In the genomic region with DNA sequence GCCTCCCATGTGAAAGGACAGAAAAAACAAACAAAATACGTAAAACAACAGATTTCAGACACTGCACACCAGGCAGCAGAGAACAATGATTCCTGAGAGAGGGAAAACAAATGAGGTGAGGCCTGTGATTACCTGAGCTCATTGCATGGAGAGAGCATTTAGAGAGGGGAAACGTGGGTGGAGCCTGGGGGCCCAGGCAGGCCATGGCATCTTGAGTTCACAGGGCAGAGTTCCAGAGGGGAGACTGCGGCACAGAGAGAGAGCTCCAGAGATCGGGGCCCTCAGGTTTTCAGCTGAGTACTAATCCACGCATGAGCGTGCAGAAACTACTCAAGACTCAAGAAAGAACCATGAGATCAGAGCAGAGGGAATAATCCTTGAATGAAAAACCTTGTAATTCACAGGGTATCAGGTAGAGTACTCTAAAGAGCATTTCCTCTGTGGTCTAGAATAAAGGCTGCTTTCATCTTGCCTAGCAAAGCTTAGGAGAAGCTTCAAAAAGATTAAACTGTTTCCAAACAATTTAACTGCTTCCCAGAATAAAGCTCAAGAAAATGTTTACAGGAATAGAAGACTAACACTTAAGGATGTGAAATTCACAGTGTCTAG, we compare ENCODE assay signal across 15 cellular contexts. TPM values are rescaled to one million over a fixed set of nuclear protein-coding genes. Genes with fewer than 3 reads are reported as not detected.
A peak's percentile ranks its signal among the peaks of the same experiment; 100 is the strongest.
DNase-seq lines count a peak whose midpoint lies in the region; ATAC-seq and TF ChIP-seq lines count a peak whose summit lies in the region.
"Had no signal": no experiment of that assay in that cellular context is flagged by ENCODE, and none has a peak within 500 bp of the region (broad histone marks: within the 10 kb centered on the region; RNA-seq: fewer than 3 reads in every experiment).

No MANE protein-coding gene starts in this region.

- DNase-seq in GM23338 (ENCODE audit: low spot score) (peak; percentile 19), IMR-90 (no peak), endothelial cell (ENCODE audit: low spot score) (no peak), neuronal stem cell (ENCODE audit: low spot score) (no peak), GM10266 (ENCODE audit: extremely low spot score) (no peak)
- DNase-seq: BE2C; CD8-positive, alpha-beta T cell; NCI-H1092 treated with DMSO at 0.1 percent for 48 hours; NCI-H2029 treated with DMSO at 0.1 percent for 48 hours; NCI-H510A treated with DMSO at 0.1 percent for 48 hours; SHP77 treated with DMSO at 0.1 percent for 48 hours had no signal

- no peaks in the 10 kb centered on the region for H3F3A ChIP-seq in GM23338 (replicated peaks; ENCODE audit: low read depth)

- H3K27me3 Mint-ChIP-seq in GM23338 (ENCODE audit: insufficient read depth, low read depth, poor library complexity) (peaks cover 3% of the 10 kb centered on the region), endothelial cell (ENCODE audit: unreplicated experiment) (peaks cover 3% of the 10 kb centered on the region)
- H3K27me3 Mint-ChIP-seq: IgD-negative memory B cell had no signal

- H4K5ac ChIP-seq in IMR-90 (ENCODE audit: low read depth, low read length), result no peak overlapping the region

- H3K36me3 Mint-ChIP-seq in GM23338 (ENCODE audit: low read depth), result peaks cover 20% of the 10 kb centered on the region
- H3K36me3 Mint-ChIP-seq in endothelial cell (ENCODE audit: low read depth, unreplicated experiment), result peaks cover 8% of the 10 kb centered on the region
- H3K36me3 Mint-ChIP-seq: CD8-positive, alpha-beta T cell had no signal

- peak overlapping the region; percentile 29; the same call in 1 of the 2 replicates for H2AK5ac ChIP-seq in IMR-90 (ENCODE audit: low read depth, low read length)
- no peak overlapping the region for H2AK5ac ChIP-seq in neuronal stem cell (ENCODE audit: low read depth, low read length)

- WGBS in IMR-90 (ENCODE audit: extremely low coverage in 2 of 2, insufficient read length in 1 of 2), 2 experiments, result 90% methylated on average over 2 of the region's 6 CpGs; no CpG with 5 or more reads in 1 of the 2 experiments
- no CpG with 5 or more reads among the region's 6 CpGs for WGBS in neuronal stem cell (ENCODE audit: extremely low coverage in 2 of 2, insufficient read length in 2 of 2, insufficient replicate concordance in 1 of 2), 2 donors

- H2BK15ac ChIP-seq in IMR-90 (ENCODE audit: low read depth, low read length) (no peak overlapping the region), neuronal stem cell (ENCODE audit: low read length) (no peak overlapping the region)

- ATAC-seq in GM23338 (peak; percentile 93), IMR-90 (ENCODE audit: low read depth) (no peak), GM18498 (IDR thresholded peaks at IDR 0.05; ENCODE audit: unreplicated experiment) (no peak), GM19395 (IDR thresholded peaks at IDR 0.05; ENCODE audit: unreplicated experiment) (no peak)
- ATAC-seq: CD8-positive, alpha-beta T cell had no signal

- H3K56ac ChIP-seq in IMR-90 (ENCODE audit: extremely low read depth, insufficient read depth, low read length), result no peak overlapping the region

- H3K4me3 Mint-ChIP-seq in GM23338 (no peak overlapping the region), endothelial cell (ENCODE audit: unreplicated experiment) (no peak overlapping the region)
- H3K4me3 Mint-ChIP-seq: CD8-positive, alpha-beta T cell; IgD-negative memory B cell had no signal

- H3K4me2 ChIP-seq in GM23338, result no peak overlapping the region
- H3K4me2 ChIP-seq in IMR-90 (ENCODE audit: low read depth, low read length), result no peak overlapping the region
- no peak overlapping the region for H3K4me2 ChIP-seq in neuronal stem cell (ENCODE audit: insufficient read depth, low read length, poor library complexity, severe bottlenecking)

- intact Hi-C loops in IMR-90 (cut with micrococcal nuclease), result no loop called here

- H4K8ac ChIP-seq in IMR-90 (ENCODE audit: low read depth in 2 of 2, low read length in 2 of 2) (no peak overlapping the region), neuronal stem cell (ENCODE audit: low read depth, low read length) (no peak overlapping the region)

- H3K4ac ChIP-seq in IMR-90 (ENCODE audit: low read depth, low read length) (0 out of 2 replicates have a peak overlapping the region, but pooled peaks have one; percentile 32), neuronal stem cell (ENCODE audit: low read length) (no peak overlapping the region)

- H3K79me1 ChIP-seq in IMR-90 (ENCODE audit: low read depth in 1 of 2, low read length in 2 of 2), result no peaks in the 10 kb centered on the region
- H3K79me1 ChIP-seq in neuronal stem cell (ENCODE audit: low read depth, low read length), result no peaks in the 10 kb centered on the region

- TF ChIP-seq RAD21 in IMR-90 (IDR thresholded peaks at IDR 0.05; ENCODE audit: low read length), result no peak

- H2BK5ac ChIP-seq in IMR-90 (ENCODE audit: low read depth, low read length, poor library complexity, severe bottlenecking), result no peak overlapping the region
- H2BK5ac ChIP-seq in neuronal stem cell (ENCODE audit: low read length), result peak overlapping the region; percentile 54

- H3K9me3 ChIP-seq in IMR-90 (ENCODE audit: control insufficient read depth, insufficient read depth, low read length), result no peaks in the 10 kb centered on the region
- peaks cover 0 to 2% of the 10 kb centered on the region in 2 donors for H3K9me3 ChIP-seq in neuronal stem cell (replicated peaks in 1 of 2; ENCODE audit: control insufficient read depth in 2 of 2, insufficient read depth in 1 of 2, low read depth in 1 of 2, low read length in 2 of 2)
- H3K9me3 ChIP-seq: BE2C, HAP-1 had no signal

- H2BK120ac ChIP-seq in IMR-90 (ENCODE audit: low read depth, low read length) (no peak overlapping the region), neuronal stem cell (ENCODE audit: low read depth, low read length) (no peak overlapping the region)

- H2BK20ac ChIP-seq in IMR-90 (ENCODE audit: low read depth, low read length), result no peak overlapping the region

- H3K4me1 Mint-ChIP-seq in GM23338, result peaks cover 17% of the 10 kb centered on the region
- H3K4me1 Mint-ChIP-seq in endothelial cell (ENCODE audit: unreplicated experiment), result peaks cover 29% of the 10 kb centered on the region

- BruUV-seq in IMR-90 (replicated peaks; lab: Mats Ljungman, UMichigan), result no TSS peak

- TF ChIP-seq CTCF in GM23338 (conservative IDR thresholded peaks at IDR 0.05; ENCODE audit: low read depth in 2 of 2) (no peak), IMR-90 (conservative IDR thresholded peaks at IDR 0.05; ENCODE audit: low read depth, low read length) (no peak), endothelial cell (IDR thresholded peaks at IDR 0.05; ENCODE audit: unreplicated experiment) (no peak), GM10266 (IDR thresholded peaks at IDR 0.05; ENCODE audit: control insufficient read depth, insufficient read depth, low read depth, missing control alignments) (no peak)

- H3K36me3 ChIP-seq in GM23338 (ENCODE audit: insufficient read depth), result peaks cover 8% of the 10 kb centered on the region; the same call in 1 of the 2 replicates
- H3K36me3 ChIP-seq in IMR-90 (ENCODE audit: control insufficient read depth, insufficient read depth, low read length), result no peaks in the 10 kb centered on the region
- no peaks in the 10 kb centered on the region for H3K36me3 ChIP-seq in neuronal stem cell (replicated peaks in 1 of 2; ENCODE audit: control insufficient read depth in 2 of 2, insufficient read depth in 2 of 2, low read length in 2 of 2)
- H3K36me3 ChIP-seq: BE2C, HAP-1 had no signal

- peaks cover 17% of the 10 kb centered on the region for H3K9me3 Mint-ChIP-seq in GM23338
- no peaks in the 10 kb centered on the region for H3K9me3 Mint-ChIP-seq in endothelial cell (ENCODE audit: unreplicated experiment)
- H3K9me3 Mint-ChIP-seq: CD8-positive, alpha-beta T cell; IgD-negative memory B cell had no signal

- in situ Hi-C loops in IMR-90 (cut with MboI; ENCODE audit: low sequenced_read_pairs), result no loop called here

- H3K9me2 ChIP-seq in GM23338 (ENCODE audit: insufficient read depth), result no peaks in the 10 kb centered on the region; the same call in 1 of the 2 replicates

- H3K23ac ChIP-seq in IMR-90 (ENCODE audit: low read depth, low read length) (no peak overlapping the region), neuronal stem cell (ENCODE audit: low read depth, low read length, poor library complexity) (no peak overlapping the region)

- POLR2A ChIA-PET in IMR-90 (lab: Charles Lee; ENCODE audit: unreplicated experiment), result no interaction called here

- dilution Hi-C loops in IMR-90 (cut with HindIII; ENCODE audit: low sequenced_read_pairs, unreplicated experiment), result no loop called here

- H2BK12ac ChIP-seq in neuronal stem cell (ENCODE audit: low read length), result no peak overlapping the region

- no peak overlapping the region for H3K4me3 ChIP-seq in GM23338
- no peak overlapping the region for H3K4me3 ChIP-seq in IMR-90 (ENCODE audit: insufficient read depth, low read depth, low read length)
- H3K4me3 ChIP-seq in neuronal stem cell (ENCODE audit: low read length in 2 of 2), result no peak overlapping the region
- H3K4me3 ChIP-seq: HAP-1 had no signal

- H3K27me3 ChIP-seq in GM23338 (ENCODE audit: insufficient read depth) (no peaks in the 10 kb centered on the region), IMR-90 (ENCODE audit: control insufficient read depth, insufficient read depth, low read length) (no peaks in the 10 kb centered on the region), neuronal stem cell (ENCODE audit: control insufficient read depth in 3 of 3, insufficient read depth in 3 of 3, low read depth in 1 of 3, low read length in 3 of 3) (no peaks in the 10 kb centered on the region)
- H3K27me3 ChIP-seq: BE2C had no signal

- CTCF ChIA-PET in IMR-90 (lab: Yijun Ruan, JAX), result no interaction called here

- H4K91ac ChIP-seq in IMR-90 (ENCODE audit: insufficient read depth, low read depth, low read length) (no peak overlapping the region; the same call in 1 of the 2 replicates), neuronal stem cell (ENCODE audit: low read depth, low read length, poor library complexity) (no peak overlapping the region)

- H3K18ac ChIP-seq in IMR-90 (ENCODE audit: low read depth, low read length) (no peak overlapping the region), neuronal stem cell (ENCODE audit: low read length) (no peak overlapping the region)

- no peak overlapping the region for H2AK9ac ChIP-seq in IMR-90 (replicated peaks; ENCODE audit: low read depth, low read length, poor library complexity)

- H3K79me2 ChIP-seq in GM23338 (replicated peaks; ENCODE audit: insufficient read depth), result no peaks in the 10 kb centered on the region

- H3K27ac Mint-ChIP-seq in GM23338, result peak overlapping the region; percentile 21
- H3K27ac Mint-ChIP-seq in endothelial cell (ENCODE audit: unreplicated experiment), result peak overlapping the region; percentile 38
- H3K27ac Mint-ChIP-seq: CD8-positive, alpha-beta T cell had no signal

- H3K14ac ChIP-seq in IMR-90 (replicated peaks; ENCODE audit: low read depth, low read length), result 0 out of 2 replicates have a peak overlapping the region, but pooled peaks have one; percentile 13
- no peak overlapping the region for H3K14ac ChIP-seq in neuronal stem cell (ENCODE audit: low read length)

- peak overlapping the region; percentile 45; the same call in 1 of the 2 replicates for H2AFZ ChIP-seq in GM23338
- H2AFZ ChIP-seq in IMR-90 (replicated peaks; ENCODE audit: low read length, poor library complexity), result no peak overlapping the region
- H2AFZ ChIP-seq in neuronal stem cell (ENCODE audit: low read length), result no peak overlapping the region

- H3K27ac ChIP-seq in GM23338 (ENCODE audit: low read depth), result peak overlapping the region; percentile 36; the same call in 1 of the 2 replicates
- no peak overlapping the region for H3K27ac ChIP-seq in IMR-90 (ENCODE audit: insufficient read depth, low read length)
- no peak overlapping the region for H3K27ac ChIP-seq in neuronal stem cell (replicated peaks; ENCODE audit: low read length)

- peaks cover 13% of the 10 kb centered on the region; the same call in 1 of the 2 replicates for H3K4me1 ChIP-seq in GM23338 (ENCODE audit: insufficient read depth)
- peaks cover 4% of the 10 kb centered on the region for H3K4me1 ChIP-seq in IMR-90 (ENCODE audit: control insufficient read depth, insufficient read depth, low read length)
- peaks cover 3 to 11% of the 10 kb centered on the region in 2 donors for H3K4me1 ChIP-seq in neuronal stem cell (ENCODE audit: control insufficient read depth in 2 of 2, insufficient read depth in 1 of 2, low read depth in 1 of 2, low read length in 2 of 2)
- H3K4me1 ChIP-seq: BE2C had no signal

- no peak overlapping the region for H3K9ac ChIP-seq in IMR-90 (ENCODE audit: low read depth, low read length)
- H3K9ac ChIP-seq in neuronal stem cell (ENCODE audit: low read depth, low read length, poor library complexity), result no peak overlapping the region

- peaks cover 9% of the 10 kb centered on the region; the same call in 1 of the 2 replicates for H3K9me1 ChIP-seq in IMR-90 (ENCODE audit: insufficient read depth, low read length)

- no peaks in the 10 kb centered on the region for H4K20me1 ChIP-seq in GM23338 (replicated peaks; ENCODE audit: insufficient read depth)
- no peaks in the 10 kb centered on the region for H4K20me1 ChIP-seq in IMR-90 (ENCODE audit: insufficient read depth, low read length)

- no peak for TF ChIP-seq POLR2A in IMR-90 (IDR thresholded peaks at IDR 0.05; ENCODE audit: low read depth, low read length)

RNA-seq across cellular contexts. Expression of gene ARHGAP12, which starts 46.6 kb away (rescaled TPM):
- total RNA-seq in GM23338 (2014; rRNA removed; shearing (Covaris generic)), result 49.7 and 50.7 TPM in 2 replicates
- polyA plus RNA-seq in GM23338 (2016; fragmentation: Nextera tagmentation; extraction: Ambion mirVana) (27.5 and 31.7 TPM in 2 replicates), IMR-90 (2012; rRNA removed) (8.3 and 9.0 TPM in 2 replicates)
- total RNA-seq in IMR-90 (2012; rRNA removed) (28.5 and 42.2 TPM in 2 replicates), endothelial cell (ENCODE audit: unreplicated experiment) (39.0 TPM)
- 1.2 and 3.0 TPM in 2 replicates for polyA plus RNA-seq in IMR-90 (2012; cell fraction: cytosol; rRNA removed)
- polyA plus RNA-seq in IMR-90 (2012; cell fraction: nucleus; rRNA removed; ENCODE audit: low replicate concordance), result 1.6 and 18.4 TPM in 2 replicates
- 19.5 TPM for polyA plus RNA-seq in neuronal stem cell (2013, experiment 1 of 2)
- 20.1 TPM for polyA plus RNA-seq in neuronal stem cell (2013, experiment 2 of 2)
